Comparison of ENCODE assay signal across 20 cellular contexts in the genomic region with DNA sequence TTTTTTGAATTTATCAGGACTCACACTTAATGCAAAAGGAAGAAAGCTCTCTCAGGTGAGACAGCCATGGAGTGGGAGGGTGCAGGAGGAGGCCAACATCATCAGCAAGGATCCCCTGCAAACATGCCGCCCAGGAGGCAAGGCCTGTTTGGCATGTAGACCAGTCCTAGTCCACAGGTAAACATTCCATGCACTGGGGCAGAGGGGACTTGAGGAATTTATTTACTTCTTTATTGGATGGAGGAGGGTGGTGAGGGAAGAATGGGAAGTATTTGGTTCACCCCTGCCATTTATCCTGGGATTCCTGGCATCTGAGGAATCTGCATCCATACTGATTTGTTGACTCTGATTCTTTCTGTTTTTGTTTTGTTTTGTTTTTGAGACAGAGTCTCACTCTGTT. TPM values are rescaled to one million over a fixed set of nuclear protein-coding genes. Genes with fewer than 3 reads are reported as not detected.
"Had no signal": no experiment of that assay in that cellular context is flagged by ENCODE, and none has a peak within 500 bp of the region (broad histone marks: within the 10 kb centered on the region; RNA-seq: fewer than 3 reads in every experiment).

No MANE protein-coding gene starts in this region.

- H3K36me3 Mint-ChIP-seq: activated CD8-positive, alpha-beta memory T cell treated with anti-CD3 and anti-CD28 coated beads, Interleukin-2, amount 10 ng/mL, durations not matched to agents 7 days and 5 days; naive thymus-derived CD8-positive, alpha-beta T cell; stimulated activated memory B cell treated with anti-CD40 and anti-IgM and Interleukin-4, amounts not matched to agents 10 μg/mL and 1 μg/mL and 100 μg/mL, for 72 hours; T-cell had no signal

- H3K27me3 ChIP-seq: gastroesophageal sphincter, heart right ventricle, ovary, testis, uterus had no signal

- H3K36me3 ChIP-seq: gastroesophageal sphincter, heart right ventricle, ovary, uterus had no signal

- H3K27ac ChIP-seq: heart right ventricle, ovary, testis, uterus had no signal

- H3K4me1 Mint-ChIP-seq: activated CD4-positive, alpha-beta memory T cell treated with anti-CD3 and anti-CD28 coated beads, Interleukin-2, amount 10 ng/mL, durations not matched to agents 7 days and 5 days; activated CD8-positive, alpha-beta memory T cell treated with anti-CD3 and anti-CD28 coated beads, Interleukin-2, amount 10 ng/mL, durations not matched to agents 7 days and 5 days; activated T-helper 17 cell treated with anti-CD3 and anti-CD28 coated beads, Interleukin-2, amount 50 U/mL, for 72 hours; central memory CD8-positive, alpha-beta T cell; naive thymus-derived CD8-positive, alpha-beta T cell; stimulated activated memory B cell treated with anti-CD40 and anti-IgM and Interleukin-4, amounts not matched to agents 10 μg/mL and 1 μg/mL and 100 μg/mL, for 72 hours; T-cell had no signal

- H3K9me3 ChIP-seq: gastroesophageal sphincter, heart right ventricle, ovary, testis, uterus had no signal

- H3K9me3 Mint-ChIP-seq: activated CD4-positive, alpha-beta memory T cell treated with anti-CD3 and anti-CD28 coated beads, Interleukin-2, amount 10 ng/mL, durations not matched to agents 7 days and 5 days; activated naive CD4-positive, alpha-beta T cell treated with anti-CD3 and anti-CD28 coated beads for 36 hours; activated T-helper 17 cell treated with anti-CD3 and anti-CD28 coated beads, Interleukin-2, amount 50 U/mL, for 72 hours; central memory CD8-positive, alpha-beta T cell; naive thymus-derived CD8-positive, alpha-beta T cell; stimulated activated memory B cell treated with anti-CD40 and anti-IgM and Interleukin-4, amounts not matched to agents 10 μg/mL and 1 μg/mL and 100 μg/mL, for 72 hours; T-cell had no signal

- H3K4me3 Mint-ChIP-seq: activated CD4-positive, alpha-beta memory T cell treated with anti-CD3 and anti-CD28 coated beads, Interleukin-2, amount 10 ng/mL, durations not matched to agents 7 days and 5 days; activated CD8-positive, alpha-beta memory T cell treated with anti-CD3 and anti-CD28 coated beads, Interleukin-2, amount 10 ng/mL, durations not matched to agents 7 days and 5 days; activated naive CD4-positive, alpha-beta T cell treated with anti-CD3 and anti-CD28 coated beads for 36 hours; activated T-helper 17 cell treated with anti-CD3 and anti-CD28 coated beads, Interleukin-2, amount 50 U/mL, for 72 hours; central memory CD8-positive, alpha-beta T cell; naive thymus-derived CD8-positive, alpha-beta T cell; stimulated activated memory B cell treated with anti-CD40 and anti-IgM and Interleukin-4, amounts not matched to agents 10 μg/mL and 1 μg/mL and 100 μg/mL, for 72 hours; T-cell had no signal

- ATAC-seq: activated CD8-positive, alpha-beta memory T cell treated with anti-CD3 and anti-CD28 coated beads, Interleukin-2, amount 10 ng/mL, durations not matched to agents 7 days and 5 days; activated T-helper 17 cell treated with anti-CD3 and anti-CD28 coated beads, Interleukin-2, amount 50 U/mL, for 72 hours; esophagus mucosa; gastroesophageal sphincter; heart right ventricle; naive thymus-derived CD8-positive, alpha-beta T cell; stimulated activated memory B cell treated with anti-CD40 and anti-IgM and Interleukin-4, amounts not matched to agents 10 μg/mL and 1 μg/mL and 100 μg/mL, for 72 hours; T-cell had no signal

- H3K4me3 ChIP-seq: gastroesophageal sphincter, heart right ventricle, ovary, testis, uterus had no signal

- DNase-seq: activated CD4-positive, alpha-beta memory T cell treated with anti-CD3 and anti-CD28 coated beads, Interleukin-2, amount 10 ng/mL, durations not matched to agents 7 days and 5 days; activated CD4-positive, alpha-beta T cell treated with anti-CD3 and anti-CD28 coated beads for 48 hours; activated CD4-positive, CD25-positive, alpha-beta regulatory T cell; activated CD8-positive, alpha-beta memory T cell treated with anti-CD3 and anti-CD28 coated beads, Interleukin-2, amount 10 ng/mL, durations not matched to agents 7 days and 5 days; activated naive CD4-positive, alpha-beta T cell treated with anti-CD3 and anti-CD28 coated beads for 36 hours; activated T-cell treated with anti-CD3 and anti-CD28 coated beads, Interleukin-2, amount 50 U/mL, for 1 hour; cortex of kidney; heart right ventricle; mesenchymal stem cell; naive thymus-derived CD8-positive, alpha-beta T cell; ovary; stimulated activated CD4-positive, alpha-beta T cell treated with anti-CD3 and anti-CD28 coated beads, Interleukin-4, amount 100 ng/mL, for 24 hours; T-cell; testis; uterus had no signal

- H3K27me3 Mint-ChIP-seq: activated CD4-positive, alpha-beta memory T cell treated with anti-CD3 and anti-CD28 coated beads, Interleukin-2, amount 10 ng/mL, durations not matched to agents 7 days and 5 days; activated T-helper 17 cell treated with anti-CD3 and anti-CD28 coated beads, Interleukin-2, amount 50 U/mL, for 72 hours; central memory CD8-positive, alpha-beta T cell; stimulated activated memory B cell treated with anti-CD40 and anti-IgM and Interleukin-4, amounts not matched to agents 10 μg/mL and 1 μg/mL and 100 μg/mL, for 72 hours; T-cell had no signal

- H3K4me1 ChIP-seq: heart right ventricle, uterus had no signal

- H3K27ac Mint-ChIP-seq: activated CD4-positive, alpha-beta memory T cell treated with anti-CD3 and anti-CD28 coated beads, Interleukin-2, amount 10 ng/mL, durations not matched to agents 7 days and 5 days; activated CD8-positive, alpha-beta memory T cell treated with anti-CD3 and anti-CD28 coated beads, Interleukin-2, amount 10 ng/mL, durations not matched to agents 7 days and 5 days; activated naive CD4-positive, alpha-beta T cell treated with anti-CD3 and anti-CD28 coated beads for 36 hours; activated T-helper 17 cell treated with anti-CD3 and anti-CD28 coated beads, Interleukin-2, amount 50 U/mL, for 72 hours; stimulated activated memory B cell treated with anti-CD40 and anti-IgM and Interleukin-4, amounts not matched to agents 10 μg/mL and 1 μg/mL and 100 μg/mL, for 72 hours; T-cell had no signal

RNA-seq across cellular contexts. Expression of gene FBLIM1, which starts 50.4 kb away (rescaled TPM):
- total RNA-seq: activated CD4-positive, alpha-beta memory T cell treated with anti-CD3 and anti-CD28 coated beads, Interleukin-2, amount 10 ng/mL, durations not matched to agents 7 days and 5 days; activated CD8-positive, alpha-beta memory T cell treated with anti-CD3 and anti-CD28 coated beads, Interleukin-2, amount 10 ng/mL, durations not matched to agents 7 days and 5 days; activated naive CD4-positive, alpha-beta T cell treated with anti-CD3 and anti-CD28 coated beads for 36 hours; activated T-helper 17 cell treated with anti-CD3 and anti-CD28 coated beads, Interleukin-2, amount 50 U/mL, for 72 hours; naive thymus-derived CD8-positive, alpha-beta T cell had no signal
- polyA plus RNA-seq: naive thymus-derived CD8-positive, alpha-beta T cell had no signal
